Comparison of ENCODE assay signal across 1 cellular context in the genomic region with DNA sequence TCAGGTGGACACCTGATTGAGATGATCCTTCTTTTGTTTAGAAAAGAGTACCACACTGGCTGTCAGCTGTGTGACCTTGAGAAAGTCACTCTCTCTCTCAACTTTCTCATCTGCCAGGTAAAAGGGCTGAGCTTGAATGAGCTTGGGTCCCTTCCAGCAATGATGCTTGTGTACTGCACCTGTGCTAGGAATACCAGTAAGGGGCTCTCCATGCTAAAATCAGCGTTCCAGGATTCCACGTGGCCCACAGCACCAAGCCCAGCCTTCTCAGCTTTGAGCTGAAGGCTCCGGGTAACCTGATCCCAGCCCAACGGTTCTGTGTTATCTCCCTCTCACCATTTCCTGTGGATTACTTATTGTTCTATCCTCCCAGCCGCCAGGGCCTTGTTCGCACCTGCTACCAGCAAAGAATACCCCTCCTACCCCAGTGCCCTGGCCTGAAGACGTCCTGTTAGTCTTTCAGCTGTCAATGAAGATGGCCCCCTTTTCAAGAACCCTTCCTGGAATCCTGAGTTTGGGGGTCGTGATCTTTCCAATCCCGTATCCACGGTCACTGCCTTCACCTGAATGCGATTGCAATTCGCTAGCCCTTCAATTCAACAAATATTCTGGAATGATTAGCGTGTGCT.
TF ChIP-seq lines count a peak whose summit lies in the region.

No MANE protein-coding gene starts in this region.

TF ChIP-seq in K562, 482 proteins besides CTCF, POLR2A, EP300 and RAD21 (continued from another document and continues in another):
- TF ChIP-seq, protein P1, sequence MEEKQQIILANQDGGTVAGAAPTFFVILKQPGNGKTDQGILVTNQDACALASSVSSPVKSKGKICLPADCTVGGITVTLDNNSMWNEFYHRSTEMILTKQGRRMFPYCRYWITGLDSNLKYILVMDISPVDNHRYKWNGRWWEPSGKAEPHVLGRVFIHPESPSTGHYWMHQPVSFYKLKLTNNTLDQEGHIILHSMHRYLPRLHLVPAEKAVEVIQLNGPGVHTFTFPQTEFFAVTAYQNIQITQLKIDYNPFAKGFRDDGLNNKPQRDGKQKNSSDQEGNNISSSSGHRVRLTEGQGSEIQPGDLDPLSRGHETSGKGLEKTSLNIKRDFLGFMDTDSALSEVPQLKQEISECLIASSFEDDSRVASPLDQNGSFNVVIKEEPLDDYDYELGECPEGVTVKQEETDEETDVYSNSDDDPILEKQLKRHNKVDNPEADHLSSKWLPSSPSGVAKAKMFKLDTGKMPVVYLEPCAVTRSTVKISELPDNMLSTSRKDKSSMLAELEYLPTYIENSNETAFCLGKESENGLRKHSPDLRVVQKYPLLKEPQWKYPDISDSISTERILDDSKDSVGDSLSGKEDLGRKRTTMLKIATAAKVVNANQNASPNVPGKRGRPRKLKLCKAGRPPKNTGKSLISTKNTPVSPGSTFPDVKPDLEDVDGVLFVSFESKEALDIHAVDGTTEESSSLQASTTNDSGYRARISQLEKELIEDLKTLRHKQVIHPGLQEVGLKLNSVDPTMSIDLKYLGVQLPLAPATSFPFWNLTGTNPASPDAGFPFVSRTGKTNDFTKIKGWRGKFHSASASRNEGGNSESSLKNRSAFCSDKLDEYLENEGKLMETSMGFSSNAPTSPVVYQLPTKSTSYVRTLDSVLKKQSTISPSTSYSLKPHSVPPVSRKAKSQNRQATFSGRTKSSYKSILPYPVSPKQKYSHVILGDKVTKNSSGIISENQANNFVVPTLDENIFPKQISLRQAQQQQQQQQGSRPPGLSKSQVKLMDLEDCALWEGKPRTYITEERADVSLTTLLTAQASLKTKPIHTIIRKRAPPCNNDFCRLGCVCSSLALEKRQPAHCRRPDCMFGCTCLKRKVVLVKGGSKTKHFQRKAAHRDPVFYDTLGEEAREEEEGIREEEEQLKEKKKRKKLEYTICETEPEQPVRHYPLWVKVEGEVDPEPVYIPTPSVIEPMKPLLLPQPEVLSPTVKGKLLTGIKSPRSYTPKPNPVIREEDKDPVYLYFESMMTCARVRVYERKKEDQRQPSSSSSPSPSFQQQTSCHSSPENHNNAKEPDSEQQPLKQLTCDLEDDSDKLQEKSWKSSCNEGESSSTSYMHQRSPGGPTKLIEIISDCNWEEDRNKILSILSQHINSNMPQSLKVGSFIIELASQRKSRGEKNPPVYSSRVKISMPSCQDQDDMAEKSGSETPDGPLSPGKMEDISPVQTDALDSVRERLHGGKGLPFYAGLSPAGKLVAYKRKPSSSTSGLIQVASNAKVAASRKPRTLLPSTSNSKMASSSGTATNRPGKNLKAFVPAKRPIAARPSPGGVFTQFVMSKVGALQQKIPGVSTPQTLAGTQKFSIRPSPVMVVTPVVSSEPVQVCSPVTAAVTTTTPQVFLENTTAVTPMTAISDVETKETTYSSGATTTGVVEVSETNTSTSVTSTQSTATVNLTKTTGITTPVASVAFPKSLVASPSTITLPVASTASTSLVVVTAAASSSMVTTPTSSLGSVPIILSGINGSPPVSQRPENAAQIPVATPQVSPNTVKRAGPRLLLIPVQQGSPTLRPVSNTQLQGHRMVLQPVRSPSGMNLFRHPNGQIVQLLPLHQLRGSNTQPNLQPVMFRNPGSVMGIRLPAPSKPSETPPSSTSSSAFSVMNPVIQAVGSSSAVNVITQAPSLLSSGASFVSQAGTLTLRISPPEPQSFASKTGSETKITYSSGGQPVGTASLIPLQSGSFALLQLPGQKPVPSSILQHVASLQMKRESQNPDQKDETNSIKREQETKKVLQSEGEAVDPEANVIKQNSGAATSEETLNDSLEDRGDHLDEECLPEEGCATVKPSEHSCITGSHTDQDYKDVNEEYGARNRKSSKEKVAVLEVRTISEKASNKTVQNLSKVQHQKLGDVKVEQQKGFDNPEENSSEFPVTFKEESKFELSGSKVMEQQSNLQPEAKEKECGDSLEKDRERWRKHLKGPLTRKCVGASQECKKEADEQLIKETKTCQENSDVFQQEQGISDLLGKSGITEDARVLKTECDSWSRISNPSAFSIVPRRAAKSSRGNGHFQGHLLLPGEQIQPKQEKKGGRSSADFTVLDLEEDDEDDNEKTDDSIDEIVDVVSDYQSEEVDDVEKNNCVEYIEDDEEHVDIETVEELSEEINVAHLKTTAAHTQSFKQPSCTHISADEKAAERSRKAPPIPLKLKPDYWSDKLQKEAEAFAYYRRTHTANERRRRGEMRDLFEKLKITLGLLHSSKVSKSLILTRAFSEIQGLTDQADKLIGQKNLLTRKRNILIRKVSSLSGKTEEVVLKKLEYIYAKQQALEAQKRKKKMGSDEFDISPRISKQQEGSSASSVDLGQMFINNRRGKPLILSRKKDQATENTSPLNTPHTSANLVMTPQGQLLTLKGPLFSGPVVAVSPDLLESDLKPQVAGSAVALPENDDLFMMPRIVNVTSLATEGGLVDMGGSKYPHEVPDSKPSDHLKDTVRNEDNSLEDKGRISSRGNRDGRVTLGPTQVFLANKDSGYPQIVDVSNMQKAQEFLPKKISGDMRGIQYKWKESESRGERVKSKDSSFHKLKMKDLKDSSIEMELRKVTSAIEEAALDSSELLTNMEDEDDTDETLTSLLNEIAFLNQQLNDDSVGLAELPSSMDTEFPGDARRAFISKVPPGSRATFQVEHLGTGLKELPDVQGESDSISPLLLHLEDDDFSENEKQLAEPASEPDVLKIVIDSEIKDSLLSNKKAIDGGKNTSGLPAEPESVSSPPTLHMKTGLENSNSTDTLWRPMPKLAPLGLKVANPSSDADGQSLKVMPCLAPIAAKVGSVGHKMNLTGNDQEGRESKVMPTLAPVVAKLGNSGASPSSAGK (IDR thresholded peaks at IDR 0.05): peak; percentile 92
- 0 out of 2 replicates have a peak, but pooled peaks have one; percentile 44 for TF ChIP-seq CLOCK (CRISPR knock-in tag; IDR thresholded peaks at IDR 0.05; ENCODE audit: borderline replicate concordance)
- TF ChIP-seq ZC3H11A (IDR thresholded peaks at IDR 0.05; ENCODE audit: low read depth, low read length): no peak
- no peak for TF ChIP-seq WHSC1 (IDR thresholded peaks at IDR 0.05; ENCODE audit: low read length)
- no peak for TF ChIP-seq MCM5 (IDR thresholded peaks at IDR 0.05; ENCODE audit: low read depth)
- peak; percentile 69 for TF ChIP-seq LEF1 (IDR thresholded peaks at IDR 0.05)
- TF ChIP-seq, protein P2, sequence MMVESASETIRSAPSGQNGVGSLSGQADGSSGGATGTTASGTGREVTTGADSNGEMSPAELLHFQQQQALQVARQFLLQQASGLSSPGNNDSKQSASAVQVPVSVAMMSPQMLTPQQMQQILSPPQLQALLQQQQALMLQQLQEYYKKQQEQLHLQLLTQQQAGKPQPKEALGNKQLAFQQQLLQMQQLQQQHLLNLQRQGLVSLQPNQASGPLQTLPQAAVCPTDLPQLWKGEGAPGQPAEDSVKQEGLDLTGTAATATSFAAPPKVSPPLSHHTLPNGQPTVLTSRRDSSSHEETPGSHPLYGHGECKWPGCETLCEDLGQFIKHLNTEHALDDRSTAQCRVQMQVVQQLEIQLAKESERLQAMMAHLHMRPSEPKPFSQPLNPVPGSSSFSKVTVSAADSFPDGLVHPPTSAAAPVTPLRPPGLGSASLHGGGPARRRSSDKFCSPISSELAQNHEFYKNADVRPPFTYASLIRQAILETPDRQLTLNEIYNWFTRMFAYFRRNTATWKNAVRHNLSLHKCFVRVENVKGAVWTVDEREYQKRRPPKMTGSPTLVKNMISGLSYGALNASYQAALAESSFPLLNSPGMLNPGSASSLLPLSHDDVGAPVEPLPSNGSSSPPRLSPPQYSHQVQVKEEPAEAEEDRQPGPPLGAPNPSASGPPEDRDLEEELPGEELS (CRISPR knock-in tag; IDR thresholded peaks at IDR 0.05; ENCODE audit: borderline replicate concordance): no peak
- 0 out of 2 replicates have a peak, but pooled peaks have one; percentile 58 for TF ChIP-seq HBP1 (CRISPR knock-in tag; IDR thresholded peaks at IDR 0.05)
- TF ChIP-seq, protein P3, sequence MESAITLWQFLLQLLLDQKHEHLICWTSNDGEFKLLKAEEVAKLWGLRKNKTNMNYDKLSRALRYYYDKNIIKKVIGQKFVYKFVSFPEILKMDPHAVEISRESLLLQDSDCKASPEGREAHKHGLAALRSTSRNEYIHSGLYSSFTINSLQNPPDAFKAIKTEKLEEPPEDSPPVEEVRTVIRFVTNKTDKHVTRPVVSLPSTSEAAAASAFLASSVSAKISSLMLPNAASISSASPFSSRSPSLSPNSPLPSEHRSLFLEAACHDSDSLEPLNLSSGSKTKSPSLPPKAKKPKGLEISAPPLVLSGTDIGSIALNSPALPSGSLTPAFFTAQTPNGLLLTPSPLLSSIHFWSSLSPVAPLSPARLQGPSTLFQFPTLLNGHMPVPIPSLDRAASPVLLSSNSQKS (CRISPR knock-in tag; IDR thresholded peaks at IDR 0.05): no peak
- TF ChIP-seq HNRNPK (IDR thresholded peaks at IDR 0.05; ENCODE audit: low read depth, low read length, poor library complexity, severe bottlenecking): no peak
- TF ChIP-seq HMBOX1 (IDR thresholded peaks at IDR 0.05): peak; percentile 18; the same call in 1 of the 2 replicates
- TF ChIP-seq ATF6 (CRISPR knock-in tag; IDR thresholded peaks at IDR 0.05): no peak
- TF ChIP-seq ZNF668 (CRISPR knock-in tag; IDR thresholded peaks at IDR 0.05): peak; percentile 38; the same call in 1 of the 2 replicates
- TF ChIP-seq SAFB2 (IDR thresholded peaks at IDR 0.05; ENCODE audit: borderline replicate concordance, low read depth, low read length, severe bottlenecking): no peak
- peak; percentile 87; the same call in 1 of the 2 replicates for TF ChIP-seq CC2D1A (IDR thresholded peaks at IDR 0.05)
- no peak for TF ChIP-seq ZNF174 (CRISPR knock-in tag; IDR thresholded peaks at IDR 0.05)
- TF ChIP-seq TGIF2 (CRISPR knock-in tag; IDR thresholded peaks at IDR 0.05): no peak
- peak; percentile 78 for TF ChIP-seq TAL1 (IDR thresholded peaks at IDR 0.05)
- TF ChIP-seq ARID2 (IDR thresholded peaks at IDR 0.05): no peak
- no peak for TF ChIP-seq ZNF780A (CRISPR knock-in tag; IDR thresholded peaks at IDR 0.05)
- no peak for TF ChIP-seq GTF2E2 (tag; IDR thresholded peaks at IDR 0.05)
- peak; percentile 84 for TF ChIP-seq SMAD4 (CRISPR knock-in tag; conservative IDR thresholded peaks at IDR 0.05)
- TF ChIP-seq, protein P4, sequence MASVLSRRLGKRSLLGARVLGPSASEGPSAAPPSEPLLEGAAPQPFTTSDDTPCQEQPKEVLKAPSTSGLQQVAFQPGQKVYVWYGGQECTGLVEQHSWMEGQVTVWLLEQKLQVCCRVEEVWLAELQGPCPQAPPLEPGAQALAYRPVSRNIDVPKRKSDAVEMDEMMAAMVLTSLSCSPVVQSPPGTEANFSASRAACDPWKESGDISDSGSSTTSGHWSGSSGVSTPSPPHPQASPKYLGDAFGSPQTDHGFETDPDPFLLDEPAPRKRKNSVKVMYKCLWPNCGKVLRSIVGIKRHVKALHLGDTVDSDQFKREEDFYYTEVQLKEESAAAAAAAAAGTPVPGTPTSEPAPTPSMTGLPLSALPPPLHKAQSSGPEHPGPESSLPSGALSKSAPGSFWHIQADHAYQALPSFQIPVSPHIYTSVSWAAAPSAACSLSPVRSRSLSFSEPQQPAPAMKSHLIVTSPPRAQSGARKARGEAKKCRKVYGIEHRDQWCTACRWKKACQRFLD (CRISPR knock-in tag; IDR thresholded peaks at IDR 0.05): peak; percentile 74; the same call in 1 of the 2 replicates
- peak in 1 of 2 experiments; percentile 30; a peak in 1 of 4 replicates for TF ChIP-seq SIX5 (IDR thresholded peaks at IDR 0.05; ENCODE audit: borderline replicate concordance in 1 of 2, insufficient read depth in 1 of 2, low read depth in 1 of 2, low read length in 2 of 2)
- peak; percentile 64 for TF ChIP-seq ZFX (CRISPR knock-in tag; IDR thresholded peaks at IDR 0.05)
- TF ChIP-seq FOXA3 (CRISPR knock-in tag; conservative IDR thresholded peaks at IDR 0.05 in 1 of 2, IDR thresholded peaks at IDR 0.05 in 1 of 2): no peak
